In the genomic region with DNA sequence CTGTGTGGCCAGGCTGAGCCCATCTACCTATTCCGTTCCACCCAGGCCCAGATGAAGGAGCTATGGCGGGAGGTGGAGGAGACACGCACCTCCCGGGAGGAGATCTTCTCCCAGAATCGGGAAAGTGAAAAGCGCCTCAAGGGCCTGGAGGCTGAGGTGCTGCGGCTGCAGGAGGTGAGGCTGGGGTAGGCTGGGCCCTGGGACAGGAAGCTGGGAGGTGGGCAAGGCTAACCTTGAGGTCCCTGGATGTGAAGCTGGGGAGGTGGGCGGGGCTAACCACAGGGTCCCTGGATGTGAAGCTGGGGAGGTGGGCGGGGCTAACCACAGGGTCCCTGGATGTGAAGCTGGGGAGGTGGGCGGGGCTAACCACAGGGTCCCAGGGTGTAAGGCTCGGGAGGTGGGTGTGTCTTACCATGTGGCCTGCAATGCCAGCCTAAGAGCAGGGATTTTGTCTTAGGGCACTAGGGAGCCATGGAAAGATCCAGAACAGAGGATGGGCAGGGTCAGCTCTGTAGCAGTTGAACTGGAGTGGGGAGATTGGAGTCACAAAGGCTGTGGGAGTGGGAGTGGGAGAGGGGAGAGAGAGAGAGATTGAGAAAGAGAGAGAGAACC, we compare ENCODE assay signal across 17 cellular contexts. TPM values are rescaled to one million over a fixed set of nuclear protein-coding genes. Genes with fewer than 3 reads are reported as not detected.
A peak's percentile ranks its signal among the peaks of the same experiment; 100 is the strongest.
DNase-seq lines count a peak whose midpoint lies in the region; ATAC-seq and TF ChIP-seq lines count a peak whose summit lies in the region.
"Had no signal": no experiment of that assay in that cellular context is flagged by ENCODE, and none has a peak within 500 bp of the region (broad histone marks: within the 10 kb centered on the region; RNA-seq: fewer than 3 reads in every experiment).

No MANE protein-coding gene starts in this region.

- no peak for TF ChIP-seq CTCF in GM23338 (conservative IDR thresholded peaks at IDR 0.05; ENCODE audit: low read depth in 2 of 2)
- TF ChIP-seq CTCF in WTC11 (IDR thresholded peaks at IDR 0.05): no peak

- H3K27me3 Mint-ChIP-seq in GM23338 (ENCODE audit: insufficient read depth, low read depth, poor library complexity): peaks cover 15% of the 10 kb centered on the region
- H3K27me3 Mint-ChIP-seq in WTC11 (ENCODE audit: low read depth): no peaks in the 10 kb centered on the region

- no peaks in the 10 kb centered on the region for H3K79me2 ChIP-seq in GM23338 (replicated peaks; ENCODE audit: insufficient read depth)

- no peak overlapping the region for H3K4me3 ChIP-seq in GM23338
- H3K4me3 ChIP-seq: A549, GM23248 had no signal

- no peaks in the 10 kb centered on the region for H4K20me1 ChIP-seq in GM23338 (replicated peaks; ENCODE audit: insufficient read depth)

- H2AFZ ChIP-seq in GM23338: no peak overlapping the region
- H2AFZ ChIP-seq: GM23248 had no signal

- POLR2A ChIA-PET in WTC11 (lab: Charles Lee): interaction anchor here (0.9 to 1.9 kb wide), 2 partner anchors 24 to 144 kb away, joined by 3 to 8 read pairs; no protein-coding TSS in a partner anchor

- no peak overlapping the region for H3K4me3 Mint-ChIP-seq in GM23338
- H3K4me3 Mint-ChIP-seq in WTC11: peak overlapping the region; percentile 20; the same call in 1 of the 2 replicates
- H3K4me3 Mint-ChIP-seq: CD8-positive, alpha-beta T cell had no signal

- ATAC-seq in GM23338 (no peak), WTC11 (peak; percentile 91), GM19395 (IDR thresholded peaks at IDR 0.05; ENCODE audit: unreplicated experiment) (no peak)
- ATAC-seq: A549; CD8-positive, alpha-beta T cell; HCT116 had no signal

- DNase-seq in GM23338 (ENCODE audit: low spot score): peak; percentile 85
- DNase-seq in WTC11 (ENCODE audit: low spot score): peak; percentile 81
- DNase-seq in iPS-NIHi7 (ENCODE audit: extremely low spot score): peak; percentile 86
- DNase-seq in C1 segment of cervical spinal cord (lab: John Stamatoyannopoulos, UW): no peak
- DNase-seq in NCI-H1436 (lab: John Stamatoyannopoulos, UW): no peak
- DNase-seq in NCI-H226: no peak
- DNase-seq: BE2C; CD8-positive, alpha-beta T cell; COR-L47; GM23248; IMR-90; KBM-7 had no signal

- H3K27ac ChIP-seq in GM23338 (ENCODE audit: low read depth): 0 out of 2 replicates have a peak overlapping the region, but pooled peaks have one; percentile 39
- H3K27ac ChIP-seq: A549, GM23248 had no signal

- no peaks in the 10 kb centered on the region for H3K36me3 ChIP-seq in GM23338 (ENCODE audit: insufficient read depth)
- H3K36me3 ChIP-seq: BE2C had no signal

- H3K9me3 Mint-ChIP-seq in GM23338: peaks cover 100% of the 10 kb centered on the region
- no peaks in the 10 kb centered on the region for H3K9me3 Mint-ChIP-seq in WTC11
- H3K9me3 Mint-ChIP-seq: CD8-positive, alpha-beta T cell had no signal

- no peak overlapping the region for H3K27ac Mint-ChIP-seq in GM23338
- peak overlapping the region; percentile 57; the same call in 1 of the 2 replicates for H3K27ac Mint-ChIP-seq in WTC11
- H3K27ac Mint-ChIP-seq: CD14-positive monocyte; CD8-positive, alpha-beta T cell had no signal

- no peaks in the 10 kb centered on the region for H3K27me3 ChIP-seq in GM23338 (ENCODE audit: insufficient read depth)
- H3K27me3 ChIP-seq: BE2C had no signal

- no peaks in the 10 kb centered on the region for H3K4me1 Mint-ChIP-seq in GM23338
- H3K4me1 Mint-ChIP-seq in WTC11: peaks cover 26% of the 10 kb centered on the region
- H3K4me1 Mint-ChIP-seq: CD14-positive monocyte had no signal

- no peaks in the 10 kb centered on the region for H3K9me2 ChIP-seq in GM23338 (ENCODE audit: insufficient read depth)

- CTCF ChIA-PET in WTC11 (lab: Charles Lee): interaction anchor here (0.8 to 2.6 kb wide), 17 partner anchors 12 to 145 kb away, joined by 3 to 16 read pairs (median 6); a partner anchor contains a TSS

- H3K4me2 ChIP-seq in GM23338: peak overlapping the region; percentile 55
- H3K4me2 ChIP-seq: A549 had no signal

- H3K36me3 Mint-ChIP-seq in GM23338 (ENCODE audit: low read depth) (peaks cover 41% of the 10 kb centered on the region), WTC11 (peaks cover 25% of the 10 kb centered on the region)
- H3K36me3 Mint-ChIP-seq: CD14-positive monocyte; CD8-positive, alpha-beta T cell had no signal

- peaks cover 4% of the 10 kb centered on the region; the same call in 1 of the 2 replicates for H3F3A ChIP-seq in GM23338 (replicated peaks; ENCODE audit: low read depth)

- peaks cover 3% of the 10 kb centered on the region for H3K4me1 ChIP-seq in GM23338 (ENCODE audit: insufficient read depth)
- H3K4me1 ChIP-seq: A549, BE2C had no signal

TF ChIP-seq in GM23338, 12 proteins besides CTCF, POLR2A, EP300 and RAD21:
- TF ChIP-seq POLR2AphosphoS5 (IDR thresholded peaks at IDR 0.05; ENCODE audit: low read depth) (peak; percentile 49), ZNF331 (CRISPR knock-in tag; IDR thresholded peaks at IDR 0.05; ENCODE audit: low read depth) (no peak), NANOG (IDR thresholded peaks at IDR 0.05; ENCODE audit: borderline replicate concordance) (no peak), EZH2 (IDR thresholded peaks at IDR 0.05; ENCODE audit: low read depth, unreplicated experiment) (no peak)

TF ChIP-seq in WTC11, 78 proteins besides CTCF, POLR2A, EP300 and RAD21:
- 0 out of 2 replicates have a peak, but pooled peaks have one; percentile 36 for TF ChIP-seq SP1 (CRISPR knock-in tag; conservative IDR thresholded peaks at IDR 0.05)
- no peak for TF ChIP-seq RORB (CRISPR knock-in tag; IDR thresholded peaks at IDR 0.05)
- no peak for TF ChIP-seq GRHL2 (CRISPR knock-in tag; IDR thresholded peaks at IDR 0.05; ENCODE audit: insufficient replicate concordance, severe bottlenecking)
- TF ChIP-seq, protein P1, sequence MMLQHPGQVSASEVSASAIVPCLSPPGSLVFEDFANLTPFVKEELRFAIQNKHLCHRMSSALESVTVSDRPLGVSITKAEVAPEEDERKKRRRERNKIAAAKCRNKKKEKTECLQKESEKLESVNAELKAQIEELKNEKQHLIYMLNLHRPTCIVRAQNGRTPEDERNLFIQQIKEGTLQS (CRISPR knock-in tag; conservative IDR thresholded peaks at IDR 0.05): no peak
- no peak for TF ChIP-seq FOXJ3 (CRISPR knock-in tag; IDR thresholded peaks at IDR 0.05; ENCODE audit: borderline replicate concordance)
- TF ChIP-seq, protein P2, sequence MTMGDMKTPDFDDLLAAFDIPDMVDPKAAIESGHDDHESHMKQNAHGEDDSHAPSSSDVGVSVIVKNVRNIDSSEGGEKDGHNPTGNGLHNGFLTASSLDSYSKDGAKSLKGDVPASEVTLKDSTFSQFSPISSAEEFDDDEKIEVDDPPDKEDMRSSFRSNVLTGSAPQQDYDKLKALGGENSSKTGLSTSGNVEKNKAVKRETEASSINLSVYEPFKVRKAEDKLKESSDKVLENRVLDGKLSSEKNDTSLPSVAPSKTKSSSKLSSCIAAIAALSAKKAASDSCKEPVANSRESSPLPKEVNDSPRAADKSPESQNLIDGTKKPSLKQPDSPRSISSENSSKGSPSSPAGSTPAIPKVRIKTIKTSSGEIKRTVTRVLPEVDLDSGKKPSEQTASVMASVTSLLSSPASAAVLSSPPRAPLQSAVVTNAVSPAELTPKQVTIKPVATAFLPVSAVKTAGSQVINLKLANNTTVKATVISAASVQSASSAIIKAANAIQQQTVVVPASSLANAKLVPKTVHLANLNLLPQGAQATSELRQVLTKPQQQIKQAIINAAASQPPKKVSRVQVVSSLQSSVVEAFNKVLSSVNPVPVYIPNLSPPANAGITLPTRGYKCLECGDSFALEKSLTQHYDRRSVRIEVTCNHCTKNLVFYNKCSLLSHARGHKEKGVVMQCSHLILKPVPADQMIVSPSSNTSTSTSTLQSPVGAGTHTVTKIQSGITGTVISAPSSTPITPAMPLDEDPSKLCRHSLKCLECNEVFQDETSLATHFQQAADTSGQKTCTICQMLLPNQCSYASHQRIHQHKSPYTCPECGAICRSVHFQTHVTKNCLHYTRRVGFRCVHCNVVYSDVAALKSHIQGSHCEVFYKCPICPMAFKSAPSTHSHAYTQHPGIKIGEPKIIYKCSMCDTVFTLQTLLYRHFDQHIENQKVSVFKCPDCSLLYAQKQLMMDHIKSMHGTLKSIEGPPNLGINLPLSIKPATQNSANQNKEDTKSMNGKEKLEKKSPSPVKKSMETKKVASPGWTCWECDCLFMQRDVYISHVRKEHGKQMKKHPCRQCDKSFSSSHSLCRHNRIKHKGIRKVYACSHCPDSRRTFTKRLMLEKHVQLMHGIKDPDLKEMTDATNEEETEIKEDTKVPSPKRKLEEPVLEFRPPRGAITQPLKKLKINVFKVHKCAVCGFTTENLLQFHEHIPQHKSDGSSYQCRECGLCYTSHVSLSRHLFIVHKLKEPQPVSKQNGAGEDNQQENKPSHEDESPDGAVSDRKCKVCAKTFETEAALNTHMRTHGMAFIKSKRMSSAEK (CRISPR knock-in tag; IDR thresholded peaks at IDR 0.05; ENCODE audit: borderline replicate concordance): no peak
- no peak for TF ChIP-seq ZNF423 (CRISPR knock-in tag; IDR thresholded peaks at IDR 0.05)

RNA-seq across cellular contexts. Expression of a gene that starts 36.9 kb away (rescaled TPM):
- 2.7 and 3.4 TPM in 2 replicates for total RNA-seq in GM23338 (2014; rRNA removed; shearing (Covaris generic))
- polyA plus RNA-seq in GM23338 (2016; fragmentation: Nextera tagmentation; extraction: Ambion mirVana): 0.89 and 1.3 TPM in 2 replicates
- total RNA-seq in WTC11 (2021): 8.5 to 10.1 TPM (median 10.0 TPM) in 3 replicates
- total RNA-seq: IMR-90 had no signal
- polyA plus RNA-seq: AG04450 had no signal

Comparison
In these comparisons a context has a peak if more than half of its experiments do, and no peak if none do; other contexts are left out.
1. DNase-seq: peak in GM23338 (single experiment), WTC11 (single experiment) and iPS-NIHi7 (single experiment); none in C1 segment of cervical spinal cord (0 of 14), NCI-H1436 (single experiment) and NCI-H226 (single experiment).